Comparison of ENCODE assay signal across 1 cellular context in the genomic region with DNA sequence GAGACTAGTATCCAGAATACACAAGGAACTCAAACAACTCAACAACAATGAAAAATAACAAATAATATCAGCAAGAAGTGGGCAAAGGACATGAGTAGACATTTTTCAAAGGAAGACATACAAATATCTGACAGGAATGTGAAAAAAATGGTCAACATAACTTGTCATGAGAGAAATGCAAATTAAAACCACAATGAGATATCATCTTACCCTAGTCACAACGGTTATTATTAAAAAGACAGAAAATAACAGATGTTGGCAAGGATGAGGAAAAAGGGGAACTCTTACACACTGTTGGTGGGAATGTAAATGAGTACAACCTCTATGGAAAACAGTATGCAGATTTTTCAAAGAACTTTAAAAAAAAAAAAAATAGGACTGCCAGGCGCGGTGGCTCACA.
TF ChIP-seq lines count a peak whose summit lies in the region.

No MANE protein-coding gene starts in this region.

TF ChIP-seq in SK-N-SH treated with all-trans-retinoic acid at 6 μM for 48 hours, 23 proteins besides CTCF, POLR2A, EP300 and RAD21 (continued from another document):
- TF ChIP-seq, protein P1, sequence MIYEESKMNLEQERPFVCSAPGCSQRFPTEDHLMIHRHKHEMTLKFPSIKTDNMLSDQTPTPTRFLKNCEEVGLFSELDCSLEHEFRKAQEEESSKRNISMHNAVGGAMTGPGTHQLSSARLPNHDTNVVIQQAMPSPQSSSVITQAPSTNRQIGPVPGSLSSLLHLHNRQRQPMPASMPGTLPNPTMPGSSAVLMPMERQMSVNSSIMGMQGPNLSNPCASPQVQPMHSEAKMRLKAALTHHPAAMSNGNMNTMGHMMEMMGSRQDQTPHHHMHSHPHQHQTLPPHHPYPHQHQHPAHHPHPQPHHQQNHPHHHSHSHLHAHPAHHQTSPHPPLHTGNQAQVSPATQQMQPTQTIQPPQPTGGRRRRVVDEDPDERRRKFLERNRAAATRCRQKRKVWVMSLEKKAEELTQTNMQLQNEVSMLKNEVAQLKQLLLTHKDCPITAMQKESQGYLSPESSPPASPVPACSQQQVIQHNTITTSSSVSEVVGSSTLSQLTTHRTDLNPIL (CRISPR knock-in tag; IDR thresholded peaks at IDR 0.05; ENCODE audit: low read depth) = no peak
TF ChIP-seq in SK-N-SH treated with all-trans-retinoic acid at 6 μM for 48 hours: peak in this region for 0.
